ENCODE assay signal across 11 cellular contexts in the genomic region with DNA sequence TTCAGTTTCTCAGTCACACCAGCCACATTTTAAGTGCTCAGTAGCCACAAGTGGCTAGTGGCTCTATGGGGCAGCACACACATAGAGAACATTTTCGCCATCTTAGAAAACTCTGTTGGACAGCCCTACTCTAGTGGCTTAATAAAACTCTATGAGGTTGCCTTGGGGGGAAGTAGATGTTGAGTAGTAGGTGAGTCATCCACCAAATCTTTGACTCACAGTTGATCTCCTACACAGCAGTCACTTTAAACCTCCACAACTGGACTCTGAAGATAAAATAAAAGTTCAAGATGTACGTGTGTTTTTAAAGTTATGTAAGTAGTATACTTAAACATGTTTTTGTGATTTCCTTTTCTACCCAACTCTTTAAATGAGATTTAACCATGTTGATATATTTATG.
DNase-seq lines count a peak whose midpoint lies in the region; ATAC-seq and TF ChIP-seq lines count a peak whose summit lies in the region.
"Had no signal": no experiment of that assay in that cellular context is flagged by ENCODE, and none has a peak within 500 bp of the region (broad histone marks: within the 10 kb centered on the region; RNA-seq: fewer than 3 reads in every experiment).

No MANE protein-coding gene starts in this region.

- no peak overlapping the region for H3K4me3 ChIP-seq in ovary
- H3K4me3 ChIP-seq: tibial artery had no signal

- no peaks in the 10 kb centered on the region for H3K27me3 Mint-ChIP-seq in activated T-cell treated with anti-CD3 and anti-CD28 coated beads, Interleukin-2, amount 50 U/mL, for 72 hours (ENCODE audit: low read depth)

- no peak for TF ChIP-seq POLR2A in ovary (IDR thresholded peaks at IDR 0.05)

- H3K4me1 Mint-ChIP-seq in activated T-cell treated with anti-CD3 and anti-CD28 coated beads, Interleukin-2, amount 50 U/mL, for 72 hours (ENCODE audit: low read depth), result no peaks in the 10 kb centered on the region

- TF ChIP-seq EP300 in ovary (IDR thresholded peaks at IDR 0.05), result no peak

- 70 to 74% (median 70%) methylated on average over 2 of the region's 2 CpGs for WGBS in ovary, 3 donors

- H3K27me3 ChIP-seq in ovary, result no peaks in the 10 kb centered on the region
- H3K27me3 ChIP-seq: tibial artery had no signal

- H3K27ac ChIP-seq in ovary, result no peak overlapping the region
- H3K27ac ChIP-seq: KMS-11, tibial artery had no signal

- TF ChIP-seq CTCF in ovary (IDR thresholded peaks at IDR 0.05), result no peak

- no peak overlapping the region for H3K4me3 Mint-ChIP-seq in activated T-cell treated with anti-CD3 and anti-CD28 coated beads, Interleukin-2, amount 50 U/mL, for 72 hours

- no peaks in the 10 kb centered on the region for H3K36me3 ChIP-seq in ovary

- no peak overlapping the region for H3K27ac Mint-ChIP-seq in activated T-cell treated with anti-CD3 and anti-CD28 coated beads, Interleukin-2, amount 50 U/mL, for 72 hours

- H3K4me1 ChIP-seq in ovary (ENCODE audit: insufficient read depth), result peaks cover 2% of the 10 kb centered on the region
- H3K4me1 ChIP-seq: tibial artery had no signal

- H3K36me3 Mint-ChIP-seq in activated T-cell treated with anti-CD3 and anti-CD28 coated beads, Interleukin-2, amount 50 U/mL, for 72 hours (ENCODE audit: insufficient read depth in 2 of 2), result no peaks in the 10 kb centered on the region

- no peak for DNase-seq in activated T-cell treated with anti-CD3 and anti-CD28 coated beads, Interleukin-2, amount 50 U/mL, for 72 hours
- no peak for DNase-seq in activated T-cell treated with anti-CD3 and anti-CD28 coated beads, Interleukin-2, amount 50 U/mL, for 1 hour
- DNase-seq in SKM-1 (lab: John Stamatoyannopoulos, UW; ENCODE audit: unreplicated experiment) (peak; percentile 63), fibroblast of the conjunctiva (ENCODE audit: low read depth) (peak; percentile 40), stromal cell of bone marrow (ENCODE audit: low read depth) (peak; percentile 68), NCI-H524 treated with DMSO at 0.1 percent for 48 hours (lab: John Stamatoyannopoulos, UW) (no peak), NK-92 (lab: John Stamatoyannopoulos, UW; ENCODE audit: unreplicated experiment) (no peak), ovary (no peak)
- DNase-seq: left ventricle myocardium superior, tibial artery had no signal

- no peaks in the 10 kb centered on the region for H3K9me3 ChIP-seq in ovary
- H3K9me3 ChIP-seq: tibial artery had no signal

- intact Hi-C loops in ovary (cut with DNase I), result no loop called here

- peaks cover 0 to 2% of the 10 kb centered on the region in 2 donors for H3K9me3 Mint-ChIP-seq in activated T-cell treated with anti-CD3 and anti-CD28 coated beads, Interleukin-2, amount 50 U/mL, for 72 hours

- ATAC-seq in activated T-cell treated with anti-CD3 and anti-CD28 coated beads, Interleukin-2, amount 50 U/mL, for 72 hours (replicated peaks in 1 of 2), result peak; percentile 61 to 74
- ATAC-seq: left ventricle myocardium superior had no signal

Comparison
In these comparisons a context has a peak if more than half of its experiments do, and no peak if none do; other contexts are left out.
1. DNase-seq: peak in SKM-1 (single experiment), fibroblast of the conjunctiva (single experiment) and stromal cell of bone marrow (single experiment); none in activated T-cell treated with anti-CD3 and anti-CD28 coated beads, Interleukin-2, amount 50 U/mL, for 72 hours (0 of 2), activated T-cell treated with anti-CD3 and anti-CD28 coated beads, Interleukin-2, amount 50 U/mL, for 1 hour (single experiment), NCI-H524 treated with DMSO at 0.1 percent for 48 hours (single experiment), NK-92 (single experiment) and ovary (0 of 5).